ENCODE assay signal across 1 cellular context in the genomic region with DNA sequence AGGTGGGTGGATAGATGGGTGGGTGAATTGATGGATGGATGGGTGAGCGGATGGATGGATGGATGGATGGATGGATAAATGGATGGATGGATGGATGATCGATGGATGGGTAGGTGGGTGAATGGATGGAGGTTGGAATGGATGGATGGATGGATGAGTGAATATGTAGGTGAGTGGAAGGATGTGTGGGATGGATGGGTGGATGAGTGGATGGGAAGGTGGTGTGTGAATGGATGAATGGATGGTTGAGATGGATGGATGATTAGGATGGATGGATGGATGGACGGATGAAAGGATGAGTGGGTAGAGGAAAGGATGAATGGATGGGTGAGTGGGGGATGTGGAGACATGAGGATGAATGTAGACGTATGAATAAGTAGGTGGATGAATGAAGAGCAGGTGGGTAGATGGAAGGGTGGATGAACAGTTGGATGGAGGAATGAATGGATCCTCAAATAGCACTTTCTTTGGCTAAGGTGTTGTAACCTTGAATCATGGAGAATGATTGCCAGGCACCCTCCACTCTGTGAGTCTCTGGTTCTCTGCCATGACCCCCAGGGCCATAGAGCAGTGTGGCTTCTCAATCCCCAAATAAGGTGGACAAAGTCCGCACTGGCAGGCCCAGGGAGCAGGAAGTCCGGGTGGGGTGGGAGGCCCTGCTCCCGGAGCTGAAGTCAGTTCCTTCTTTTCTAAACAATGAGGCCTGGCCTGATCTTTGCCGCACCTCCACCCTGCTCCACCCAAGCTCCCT.
TF ChIP-seq lines count a peak whose summit lies in the region.

No MANE protein-coding gene starts in this region.

TF ChIP-seq in HepG2, 621 proteins besides CTCF, POLR2A, EP300 and RAD21 (continued from another document and continues in another):
- TF ChIP-seq, protein P1, sequence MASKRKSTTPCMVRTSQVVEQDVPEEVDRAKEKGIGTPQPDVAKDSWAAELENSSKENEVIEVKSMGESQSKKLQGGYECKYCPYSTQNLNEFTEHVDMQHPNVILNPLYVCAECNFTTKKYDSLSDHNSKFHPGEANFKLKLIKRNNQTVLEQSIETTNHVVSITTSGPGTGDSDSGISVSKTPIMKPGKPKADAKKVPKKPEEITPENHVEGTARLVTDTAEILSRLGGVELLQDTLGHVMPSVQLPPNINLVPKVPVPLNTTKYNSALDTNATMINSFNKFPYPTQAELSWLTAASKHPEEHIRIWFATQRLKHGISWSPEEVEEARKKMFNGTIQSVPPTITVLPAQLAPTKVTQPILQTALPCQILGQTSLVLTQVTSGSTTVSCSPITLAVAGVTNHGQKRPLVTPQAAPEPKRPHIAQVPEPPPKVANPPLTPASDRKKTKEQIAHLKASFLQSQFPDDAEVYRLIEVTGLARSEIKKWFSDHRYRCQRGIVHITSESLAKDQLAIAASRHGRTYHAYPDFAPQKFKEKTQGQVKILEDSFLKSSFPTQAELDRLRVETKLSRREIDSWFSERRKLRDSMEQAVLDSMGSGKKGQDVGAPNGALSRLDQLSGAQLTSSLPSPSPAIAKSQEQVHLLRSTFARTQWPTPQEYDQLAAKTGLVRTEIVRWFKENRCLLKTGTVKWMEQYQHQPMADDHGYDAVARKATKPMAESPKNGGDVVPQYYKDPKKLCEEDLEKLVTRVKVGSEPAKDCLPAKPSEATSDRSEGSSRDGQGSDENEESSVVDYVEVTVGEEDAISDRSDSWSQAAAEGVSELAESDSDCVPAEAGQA (IDR thresholded peaks at IDR 0.05; ENCODE audit: low read depth) = no peak
- TF ChIP-seq, protein P1 (CRISPR knock-in tag; IDR thresholded peaks at IDR 0.05; ENCODE audit: borderline replicate concordance) = no peak
- TF ChIP-seq ZSCAN31 (CRISPR knock-in tag; IDR thresholded peaks at IDR 0.05; ENCODE audit: low read depth) (peak; percentile 67; the same call in 1 of the 2 replicates), ZNF354B (CRISPR knock-in tag; IDR thresholded peaks at IDR 0.05) (no peak), SP2 (CRISPR knock-in tag; IDR thresholded peaks at IDR 0.05) (no peak), HOXA3 (CRISPR knock-in tag; IDR thresholded peaks at IDR 0.05) (peak; percentile 49; the same call in 1 of the 2 replicates), ZUFSP (CRISPR knock-in tag; IDR thresholded peaks at IDR 0.05; ENCODE audit: borderline replicate concordance) (no peak), FOXK2 (IDR thresholded peaks at IDR 0.05) (no peak), ZNF121 (CRISPR knock-in tag; IDR thresholded peaks at IDR 0.05) (no peak), HIVEP1 (CRISPR knock-in tag; IDR thresholded peaks at IDR 0.05) (no peak), HCFC1 (IDR thresholded peaks at IDR 0.05; ENCODE audit: low read depth, low read length) (no peak), RBAK (CRISPR knock-in tag; IDR thresholded peaks at IDR 0.05) (no peak), ZNF670 (CRISPR knock-in tag; IDR thresholded peaks at IDR 0.05; ENCODE audit: borderline replicate concordance) (no peak), ZNF646 (CRISPR knock-in tag; IDR thresholded peaks at IDR 0.05) (no peak), GTF2F1 (IDR thresholded peaks at IDR 0.05; ENCODE audit: low read length) (no peak), PRPF4 (IDR thresholded peaks at IDR 0.05; ENCODE audit: low read depth, low read length, poor library complexity, severe bottlenecking) (no peak), ASH2L (IDR thresholded peaks at IDR 0.05; ENCODE audit: insufficient read length, low read depth, low read length) (no peak), HOXA5 (CRISPR knock-in tag; IDR thresholded peaks at IDR 0.05) (no peak), GMEB1 (CRISPR knock-in tag; IDR thresholded peaks at IDR 0.05; ENCODE audit: borderline replicate concordance) (no peak), ZNF816 (CRISPR knock-in tag; IDR thresholded peaks at IDR 0.05; ENCODE audit: borderline replicate concordance) (no peak), POLR2G (IDR thresholded peaks at IDR 0.05; ENCODE audit: low read depth, low read length) (no peak), ZMYM2 (CRISPR knock-in tag; IDR thresholded peaks at IDR 0.05) (0 out of 2 replicates have a peak, but pooled peaks have one; percentile 26), LCORL (IDR thresholded peaks at IDR 0.05) (0 out of 2 replicates have a peak, but pooled peaks have one; percentile 10), LCORL (CRISPR knock-in tag; IDR thresholded peaks at IDR 0.05) (peak; percentile 97)
- TF ChIP-seq, protein P2, sequence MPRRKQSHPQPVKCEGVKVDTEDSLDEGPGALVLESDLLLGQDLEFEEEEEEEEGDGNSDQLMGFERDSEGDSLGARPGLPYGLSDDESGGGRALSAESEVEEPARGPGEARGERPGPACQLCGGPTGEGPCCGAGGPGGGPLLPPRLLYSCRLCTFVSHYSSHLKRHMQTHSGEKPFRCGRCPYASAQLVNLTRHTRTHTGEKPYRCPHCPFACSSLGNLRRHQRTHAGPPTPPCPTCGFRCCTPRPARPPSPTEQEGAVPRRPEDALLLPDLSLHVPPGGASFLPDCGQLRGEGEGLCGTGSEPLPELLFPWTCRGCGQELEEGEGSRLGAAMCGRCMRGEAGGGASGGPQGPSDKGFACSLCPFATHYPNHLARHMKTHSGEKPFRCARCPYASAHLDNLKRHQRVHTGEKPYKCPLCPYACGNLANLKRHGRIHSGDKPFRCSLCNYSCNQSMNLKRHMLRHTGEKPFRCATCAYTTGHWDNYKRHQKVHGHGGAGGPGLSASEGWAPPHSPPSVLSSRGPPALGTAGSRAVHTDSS (CRISPR knock-in tag; conservative IDR thresholded peaks at IDR 0.05) = no peak
- TF ChIP-seq, protein P3, sequence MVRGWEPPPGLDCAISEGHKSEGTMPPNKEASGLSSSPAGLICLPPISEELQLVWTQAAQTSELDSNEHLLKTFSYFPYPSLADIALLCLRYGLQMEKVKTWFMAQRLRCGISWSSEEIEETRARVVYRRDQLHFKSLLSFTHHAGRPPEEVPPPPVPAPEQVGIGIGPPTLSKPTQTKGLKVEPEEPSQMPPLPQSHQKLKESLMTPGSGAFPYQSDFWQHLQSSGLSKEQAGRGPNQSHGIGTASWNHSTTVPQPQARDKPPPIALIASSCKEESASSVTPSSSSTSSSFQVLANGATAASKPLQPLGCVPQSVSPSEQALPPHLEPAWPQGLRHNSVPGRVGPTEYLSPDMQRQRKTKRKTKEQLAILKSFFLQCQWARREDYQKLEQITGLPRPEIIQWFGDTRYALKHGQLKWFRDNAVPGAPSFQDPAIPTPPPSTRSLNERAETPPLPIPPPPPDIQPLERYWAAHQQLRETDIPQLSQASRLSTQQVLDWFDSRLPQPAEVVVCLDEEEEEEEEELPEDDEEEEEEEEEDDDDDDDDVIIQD (CRISPR knock-in tag; IDR thresholded peaks at IDR 0.05; ENCODE audit: low read depth) = peak; percentile 13; the same call in 1 of the 2 replicates
- TF ChIP-seq, protein P4, sequence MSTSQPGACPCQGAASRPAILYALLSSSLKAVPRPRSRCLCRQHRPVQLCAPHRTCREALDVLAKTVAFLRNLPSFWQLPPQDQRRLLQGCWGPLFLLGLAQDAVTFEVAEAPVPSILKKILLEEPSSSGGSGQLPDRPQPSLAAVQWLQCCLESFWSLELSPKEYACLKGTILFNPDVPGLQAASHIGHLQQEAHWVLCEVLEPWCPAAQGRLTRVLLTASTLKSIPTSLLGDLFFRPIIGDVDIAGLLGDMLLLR (CRISPR knock-in tag; IDR thresholded peaks at IDR 0.05) = no peak
- TF ChIP-seq, protein P5, sequence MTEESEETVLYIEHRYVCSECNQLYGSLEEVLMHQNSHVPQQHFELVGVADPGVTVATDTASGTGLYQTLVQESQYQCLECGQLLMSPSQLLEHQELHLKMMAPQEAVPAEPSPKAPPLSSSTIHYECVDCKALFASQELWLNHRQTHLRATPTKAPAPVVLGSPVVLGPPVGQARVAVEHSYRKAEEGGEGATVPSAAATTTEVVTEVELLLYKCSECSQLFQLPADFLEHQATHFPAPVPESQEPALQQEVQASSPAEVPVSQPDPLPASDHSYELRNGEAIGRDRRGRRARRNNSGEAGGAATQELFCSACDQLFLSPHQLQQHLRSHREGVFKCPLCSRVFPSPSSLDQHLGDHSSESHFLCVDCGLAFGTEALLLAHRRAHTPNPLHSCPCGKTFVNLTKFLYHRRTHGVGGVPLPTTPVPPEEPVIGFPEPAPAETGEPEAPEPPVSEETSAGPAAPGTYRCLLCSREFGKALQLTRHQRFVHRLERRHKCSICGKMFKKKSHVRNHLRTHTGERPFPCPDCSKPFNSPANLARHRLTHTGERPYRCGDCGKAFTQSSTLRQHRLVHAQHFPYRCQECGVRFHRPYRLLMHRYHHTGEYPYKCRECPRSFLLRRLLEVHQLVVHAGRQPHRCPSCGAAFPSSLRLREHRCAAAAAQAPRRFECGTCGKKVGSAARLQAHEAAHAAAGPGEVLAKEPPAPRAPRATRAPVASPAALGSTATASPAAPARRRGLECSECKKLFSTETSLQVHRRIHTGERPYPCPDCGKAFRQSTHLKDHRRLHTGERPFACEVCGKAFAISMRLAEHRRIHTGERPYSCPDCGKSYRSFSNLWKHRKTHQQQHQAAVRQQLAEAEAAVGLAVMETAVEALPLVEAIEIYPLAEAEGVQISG (CRISPR knock-in tag; IDR thresholded peaks at IDR 0.05) = peak; percentile 81
- TF ChIP-seq, protein P6, sequence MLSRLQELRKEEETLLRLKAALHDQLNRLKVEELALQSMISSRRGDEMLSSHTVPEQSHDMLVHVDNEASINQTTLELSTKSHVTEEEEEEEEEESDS (CRISPR knock-in tag; IDR thresholded peaks at IDR 0.05; ENCODE audit: borderline replicate concordance) = no peak
